1 cellular context compared by ENCODE assay signal in the genomic region with DNA sequence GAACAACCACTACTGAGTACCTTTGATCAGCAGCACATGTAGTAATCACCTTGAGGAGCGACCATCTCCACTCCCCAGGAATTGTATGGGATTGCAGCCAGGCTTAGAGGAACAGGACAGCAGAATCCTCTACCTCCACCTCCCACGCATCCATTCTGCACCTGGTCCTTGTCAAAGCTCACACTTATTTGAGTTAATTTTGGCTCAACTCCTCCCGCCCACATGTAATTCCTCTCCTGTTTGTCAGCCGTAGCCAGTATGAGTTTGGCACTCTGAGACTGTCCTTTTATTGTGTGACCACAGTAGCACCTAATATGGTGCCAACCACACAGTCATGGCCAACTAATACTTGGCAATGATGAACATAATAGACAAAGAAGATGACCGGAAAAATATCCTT.
TF ChIP-seq lines count a peak whose summit lies in the region.

No MANE protein-coding gene starts in this region.

TF ChIP-seq in WTC11, 78 proteins besides CTCF, POLR2A, EP300 and RAD21:
- TF ChIP-seq NR3C1 (CRISPR knock-in tag; conservative IDR thresholded peaks at IDR 0.05; ENCODE audit: low read depth) = no peak
- TF ChIP-seq, protein P1, sequence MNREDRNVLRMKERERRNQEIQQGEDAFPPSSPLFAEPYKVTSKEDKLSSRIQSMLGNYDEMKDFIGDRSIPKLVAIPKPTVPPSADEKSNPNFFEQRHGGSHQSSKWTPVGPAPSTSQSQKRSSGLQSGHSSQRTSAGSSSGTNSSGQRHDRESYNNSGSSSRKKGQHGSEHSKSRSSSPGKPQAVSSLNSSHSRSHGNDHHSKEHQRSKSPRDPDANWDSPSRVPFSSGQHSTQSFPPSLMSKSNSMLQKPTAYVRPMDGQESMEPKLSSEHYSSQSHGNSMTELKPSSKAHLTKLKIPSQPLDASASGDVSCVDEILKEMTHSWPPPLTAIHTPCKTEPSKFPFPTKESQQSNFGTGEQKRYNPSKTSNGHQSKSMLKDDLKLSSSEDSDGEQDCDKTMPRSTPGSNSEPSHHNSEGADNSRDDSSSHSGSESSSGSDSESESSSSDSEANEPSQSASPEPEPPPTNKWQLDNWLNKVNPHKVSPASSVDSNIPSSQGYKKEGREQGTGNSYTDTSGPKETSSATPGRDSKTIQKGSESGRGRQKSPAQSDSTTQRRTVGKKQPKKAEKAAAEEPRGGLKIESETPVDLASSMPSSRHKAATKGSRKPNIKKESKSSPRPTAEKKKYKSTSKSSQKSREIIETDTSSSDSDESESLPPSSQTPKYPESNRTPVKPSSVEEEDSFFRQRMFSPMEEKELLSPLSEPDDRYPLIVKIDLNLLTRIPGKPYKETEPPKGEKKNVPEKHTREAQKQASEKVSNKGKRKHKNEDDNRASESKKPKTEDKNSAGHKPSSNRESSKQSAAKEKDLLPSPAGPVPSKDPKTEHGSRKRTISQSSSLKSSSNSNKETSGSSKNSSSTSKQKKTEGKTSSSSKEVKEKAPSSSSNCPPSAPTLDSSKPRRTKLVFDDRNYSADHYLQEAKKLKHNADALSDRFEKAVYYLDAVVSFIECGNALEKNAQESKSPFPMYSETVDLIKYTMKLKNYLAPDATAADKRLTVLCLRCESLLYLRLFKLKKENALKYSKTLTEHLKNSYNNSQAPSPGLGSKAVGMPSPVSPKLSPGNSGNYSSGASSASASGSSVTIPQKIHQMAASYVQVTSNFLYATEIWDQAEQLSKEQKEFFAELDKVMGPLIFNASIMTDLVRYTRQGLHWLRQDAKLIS (CRISPR knock-in tag; IDR thresholded peaks at IDR 0.05; ENCODE audit: borderline replicate concordance) = no peak
- TF ChIP-seq ZNF416 (CRISPR knock-in tag; IDR thresholded peaks at IDR 0.05) = no peak
- TF ChIP-seq ZNF219 (CRISPR knock-in tag; IDR thresholded peaks at IDR 0.05; ENCODE audit: borderline replicate concordance) = no peak
- TF ChIP-seq SMAD3 (CRISPR knock-in tag; IDR thresholded peaks at IDR 0.05; ENCODE audit: borderline replicate concordance) = no peak
- TF ChIP-seq, protein P2, sequence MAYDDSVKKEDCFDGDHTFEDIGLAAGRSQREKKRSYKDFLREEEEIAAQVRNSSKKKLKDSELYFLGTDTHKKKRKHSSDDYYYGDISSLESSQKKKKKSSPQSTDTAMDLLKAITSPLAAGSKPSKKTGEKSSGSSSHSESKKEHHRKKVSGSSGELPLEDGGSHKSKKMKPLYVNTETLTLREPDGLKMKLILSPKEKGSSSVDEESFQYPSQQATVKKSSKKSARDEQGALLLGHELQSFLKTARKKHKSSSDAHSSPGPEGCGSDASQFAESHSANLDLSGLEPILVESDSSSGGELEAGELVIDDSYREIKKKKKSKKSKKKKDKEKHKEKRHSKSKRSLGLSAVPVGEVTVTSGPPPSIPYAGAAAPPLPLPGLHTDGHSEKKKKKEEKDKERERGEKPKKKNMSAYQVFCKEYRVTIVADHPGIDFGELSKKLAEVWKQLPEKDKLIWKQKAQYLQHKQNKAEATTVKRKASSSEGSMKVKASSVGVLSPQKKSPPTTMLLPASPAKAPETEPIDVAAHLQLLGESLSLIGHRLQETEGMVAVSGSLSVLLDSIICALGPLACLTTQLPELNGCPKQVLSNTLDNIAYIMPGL (CRISPR knock-in tag; IDR thresholded peaks at IDR 0.05) = no peak
- TF ChIP-seq, protein P3, sequence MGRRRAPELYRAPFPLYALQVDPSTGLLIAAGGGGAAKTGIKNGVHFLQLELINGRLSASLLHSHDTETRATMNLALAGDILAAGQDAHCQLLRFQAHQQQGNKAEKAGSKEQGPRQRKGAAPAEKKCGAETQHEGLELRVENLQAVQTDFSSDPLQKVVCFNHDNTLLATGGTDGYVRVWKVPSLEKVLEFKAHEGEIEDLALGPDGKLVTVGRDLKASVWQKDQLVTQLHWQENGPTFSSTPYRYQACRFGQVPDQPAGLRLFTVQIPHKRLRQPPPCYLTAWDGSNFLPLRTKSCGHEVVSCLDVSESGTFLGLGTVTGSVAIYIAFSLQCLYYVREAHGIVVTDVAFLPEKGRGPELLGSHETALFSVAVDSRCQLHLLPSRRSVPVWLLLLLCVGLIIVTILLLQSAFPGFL (CRISPR knock-in tag; IDR thresholded peaks at IDR 0.05; ENCODE audit: borderline replicate concordance) = no peak
- TF ChIP-seq, protein P4, sequence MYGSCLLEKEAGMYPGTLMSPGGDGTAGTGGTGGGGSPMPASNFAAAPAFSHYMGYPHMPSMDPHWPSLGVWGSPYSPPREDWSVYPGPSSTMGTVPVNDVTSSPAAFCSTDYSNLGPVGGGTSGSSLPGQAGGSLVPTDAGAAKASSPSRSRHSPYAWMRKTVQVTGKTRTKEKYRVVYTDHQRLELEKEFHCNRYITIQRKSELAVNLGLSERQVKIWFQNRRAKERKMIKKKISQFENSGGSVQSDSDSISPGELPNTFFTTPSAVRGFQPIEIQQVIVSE (CRISPR knock-in tag; IDR thresholded peaks at IDR 0.05; ENCODE audit: borderline replicate concordance) = no peak
- no peak for TF ChIP-seq ZNF138 (CRISPR knock-in tag; conservative IDR thresholded peaks at IDR 0.05)
- no peak for TF ChIP-seq SP1 (CRISPR knock-in tag; conservative IDR thresholded peaks at IDR 0.05)
- TF ChIP-seq, protein P5, sequence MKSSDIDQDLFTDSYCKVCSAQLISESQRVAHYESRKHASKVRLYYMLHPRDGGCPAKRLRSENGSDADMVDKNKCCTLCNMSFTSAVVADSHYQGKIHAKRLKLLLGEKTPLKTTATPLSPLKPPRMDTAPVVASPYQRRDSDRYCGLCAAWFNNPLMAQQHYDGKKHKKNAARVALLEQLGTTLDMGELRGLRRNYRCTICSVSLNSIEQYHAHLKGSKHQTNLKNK (CRISPR knock-in tag; IDR thresholded peaks at IDR 0.05) = no peak
- TF ChIP-seq NR2C2 (CRISPR knock-in tag; IDR thresholded peaks at IDR 0.05) = no peak
- TF ChIP-seq, protein P6, sequence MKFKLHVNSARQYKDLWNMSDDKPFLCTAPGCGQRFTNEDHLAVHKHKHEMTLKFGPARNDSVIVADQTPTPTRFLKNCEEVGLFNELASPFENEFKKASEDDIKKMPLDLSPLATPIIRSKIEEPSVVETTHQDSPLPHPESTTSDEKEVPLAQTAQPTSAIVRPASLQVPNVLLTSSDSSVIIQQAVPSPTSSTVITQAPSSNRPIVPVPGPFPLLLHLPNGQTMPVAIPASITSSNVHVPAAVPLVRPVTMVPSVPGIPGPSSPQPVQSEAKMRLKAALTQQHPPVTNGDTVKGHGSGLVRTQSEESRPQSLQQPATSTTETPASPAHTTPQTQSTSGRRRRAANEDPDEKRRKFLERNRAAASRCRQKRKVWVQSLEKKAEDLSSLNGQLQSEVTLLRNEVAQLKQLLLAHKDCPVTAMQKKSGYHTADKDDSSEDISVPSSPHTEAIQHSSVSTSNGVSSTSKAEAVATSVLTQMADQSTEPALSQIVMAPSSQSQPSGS (CRISPR knock-in tag; IDR thresholded peaks at IDR 0.05; ENCODE audit: borderline replicate concordance, low read depth) = no peak
- TF ChIP-seq NFATC4 (CRISPR knock-in tag; IDR thresholded peaks at IDR 0.05) = no peak
- TF ChIP-seq JAZF1 (CRISPR knock-in tag; IDR thresholded peaks at IDR 0.05) = no peak
- TF ChIP-seq, protein P7, sequence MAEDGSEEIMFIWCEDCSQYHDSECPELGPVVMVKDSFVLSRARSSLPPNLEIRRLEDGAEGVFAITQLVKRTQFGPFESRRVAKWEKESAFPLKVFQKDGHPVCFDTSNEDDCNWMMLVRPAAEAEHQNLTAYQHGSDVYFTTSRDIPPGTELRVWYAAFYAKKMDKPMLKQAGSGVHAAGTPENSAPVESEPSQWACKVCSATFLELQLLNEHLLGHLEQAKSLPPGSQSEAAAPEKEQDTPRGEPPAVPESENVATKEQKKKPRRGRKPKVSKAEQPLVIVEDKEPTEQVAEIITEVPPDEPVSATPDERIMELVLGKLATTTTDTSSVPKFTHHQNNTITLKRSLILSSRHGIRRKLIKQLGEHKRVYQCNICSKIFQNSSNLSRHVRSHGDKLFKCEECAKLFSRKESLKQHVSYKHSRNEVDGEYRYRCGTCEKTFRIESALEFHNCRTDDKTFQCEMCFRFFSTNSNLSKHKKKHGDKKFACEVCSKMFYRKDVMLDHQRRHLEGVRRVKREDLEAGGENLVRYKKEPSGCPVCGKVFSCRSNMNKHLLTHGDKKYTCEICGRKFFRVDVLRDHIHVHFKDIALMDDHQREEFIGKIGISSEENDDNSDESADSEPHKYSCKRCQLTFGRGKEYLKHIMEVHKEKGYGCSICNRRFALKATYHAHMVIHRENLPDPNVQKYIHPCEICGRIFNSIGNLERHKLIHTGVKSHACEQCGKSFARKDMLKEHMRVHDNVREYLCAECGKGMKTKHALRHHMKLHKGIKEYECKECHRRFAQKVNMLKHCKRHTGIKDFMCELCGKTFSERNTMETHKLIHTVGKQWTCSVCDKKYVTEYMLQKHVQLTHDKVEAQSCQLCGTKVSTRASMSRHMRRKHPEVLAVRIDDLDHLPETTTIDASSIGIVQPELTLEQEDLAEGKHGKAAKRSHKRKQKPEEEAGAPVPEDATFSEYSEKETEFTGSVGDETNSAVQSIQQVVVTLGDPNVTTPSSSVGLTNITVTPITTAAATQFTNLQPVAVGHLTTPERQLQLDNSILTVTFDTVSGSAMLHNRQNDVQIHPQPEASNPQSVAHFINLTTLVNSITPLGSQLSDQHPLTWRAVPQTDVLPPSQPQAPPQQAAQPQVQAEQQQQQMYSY (CRISPR knock-in tag; IDR thresholded peaks at IDR 0.05) = no peak
- TF ChIP-seq TP53 (CRISPR knock-in tag; IDR thresholded peaks at IDR 0.05) = no peak
- TF ChIP-seq, protein P8, sequence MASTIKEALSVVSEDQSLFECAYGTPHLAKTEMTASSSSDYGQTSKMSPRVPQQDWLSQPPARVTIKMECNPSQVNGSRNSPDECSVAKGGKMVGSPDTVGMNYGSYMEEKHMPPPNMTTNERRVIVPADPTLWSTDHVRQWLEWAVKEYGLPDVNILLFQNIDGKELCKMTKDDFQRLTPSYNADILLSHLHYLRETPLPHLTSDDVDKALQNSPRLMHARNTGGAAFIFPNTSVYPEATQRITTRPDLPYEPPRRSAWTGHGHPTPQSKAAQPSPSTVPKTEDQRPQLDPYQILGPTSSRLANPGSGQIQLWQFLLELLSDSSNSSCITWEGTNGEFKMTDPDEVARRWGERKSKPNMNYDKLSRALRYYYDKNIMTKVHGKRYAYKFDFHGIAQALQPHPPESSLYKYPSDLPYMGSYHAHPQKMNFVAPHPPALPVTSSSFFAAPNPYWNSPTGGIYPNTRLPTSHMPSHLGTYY (CRISPR knock-in tag; IDR thresholded peaks at IDR 0.05) = no peak
- no peak for TF ChIP-seq ZNF263 (CRISPR knock-in tag; IDR thresholded peaks at IDR 0.05; ENCODE audit: low read depth)
